Comparison of ENCODE assay signal across 19 cellular contexts in the genomic region with DNA sequence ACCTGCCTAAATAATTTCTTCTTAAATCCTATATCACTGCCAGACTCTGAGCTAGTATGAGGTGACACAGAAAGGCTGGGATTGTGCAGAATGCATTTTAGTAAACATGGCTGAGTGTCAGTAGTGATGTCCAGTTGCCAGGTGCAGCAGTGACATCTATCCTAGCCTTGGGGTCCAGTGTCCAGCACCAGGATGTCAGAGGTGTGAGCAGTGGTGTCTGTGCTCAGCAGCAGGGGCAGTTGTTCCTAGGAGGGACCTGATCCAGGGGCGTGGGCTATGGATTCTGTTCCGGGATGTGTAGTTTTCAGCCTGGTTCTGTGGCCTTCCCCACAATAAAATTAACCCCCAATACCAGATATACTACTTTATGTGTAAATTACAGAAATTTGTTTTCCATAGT. TPM values are rescaled to one million over a fixed set of nuclear protein-coding genes. Genes with fewer than 3 reads are reported as not detected.
A peak's percentile ranks its signal among the peaks of the same experiment; 100 is the strongest.
DNase-seq lines count a peak whose midpoint lies in the region; ATAC-seq, FAIRE-seq and TF ChIP-seq lines count a peak whose summit lies in the region.
"Had no signal": no experiment of that assay in that cellular context is flagged by ENCODE, and none has a peak within 500 bp of the region (broad histone marks: within the 10 kb centered on the region; RNA-seq: fewer than 3 reads in every experiment).

No MANE protein-coding gene starts in this region.

- H3K4me1 Mint-ChIP-seq in activated CD8-positive, alpha-beta memory T cell treated with anti-CD3 and anti-CD28 coated beads, Interleukin-2, amount 10 ng/mL, durations not matched to agents 7 days and 5 days = peaks cover 31% of the 10 kb centered on the region
- H3K4me1 Mint-ChIP-seq in immature natural killer cell = peaks cover 40% of the 10 kb centered on the region in 2 donors
- peaks cover 32% of the 10 kb centered on the region for H3K4me1 Mint-ChIP-seq in stimulated activated memory B cell treated with anti-CD40 and anti-IgM and Interleukin-4, amounts not matched to agents 10 μg/mL and 1 μg/mL and 100 μg/mL, for 72 hours

- no peak for DNase-seq in activated CD8-positive, alpha-beta memory T cell treated with anti-CD3 and anti-CD28 coated beads, Interleukin-2, amount 10 ng/mL, durations not matched to agents 7 days and 5 days
- DNase-seq in activated CD8-positive, alpha-beta memory T cell treated with anti-CD3 and anti-CD28 coated beads, Interleukin-2, amount 50 U/mL, for 48 hours = no peak
- DNase-seq in GM12892 (ENCODE audit: insufficient read length) (no peak), immature natural killer cell (peak in 2 of 3 donors; percentile 21 to 34), germinal center (ENCODE audit: low spot score) (no peak), NAMALWA (ENCODE audit: low spot score) (no peak)
- DNase-seq: 8988T, DMS79, HCEC 1CT, NCI-H1105 treated with DMSO at 0.1 percent for 48 hours, NCI-H1694 treated with DMSO at 0.1 percent for 48 hours, NCI-H510A, NCI-H774 had no signal

- H3K27me3 Mint-ChIP-seq in activated CD8-positive, alpha-beta memory T cell treated with anti-CD3 and anti-CD28 coated beads, Interleukin-2, amount 10 ng/mL, durations not matched to agents 7 days and 5 days = no peaks in the 10 kb centered on the region
- peaks cover 47 to 58% (median 51%) of the 10 kb centered on the region in 3 donors for H3K27me3 Mint-ChIP-seq in immature natural killer cell (ENCODE audit: low read depth in 3 of 3)
- no peaks in the 10 kb centered on the region for H3K27me3 Mint-ChIP-seq in stimulated activated memory B cell treated with anti-CD40 and anti-IgM and Interleukin-4, amounts not matched to agents 10 μg/mL and 1 μg/mL and 100 μg/mL, for 72 hours

- CTCF ChIA-PET in activated CD8-positive, alpha-beta memory T cell treated with anti-CD3 and anti-CD28 coated beads, Interleukin-2, amount 10 ng/mL, durations not matched to agents 7 days and 5 days (lab: Charles Lee) = no interaction called here

- no peak overlapping the region for H3K27ac Mint-ChIP-seq in activated CD8-positive, alpha-beta memory T cell treated with anti-CD3 and anti-CD28 coated beads, Interleukin-2, amount 10 ng/mL, durations not matched to agents 7 days and 5 days
- H3K27ac Mint-ChIP-seq in immature natural killer cell = peak overlapping the region in 4 of 6 donors; percentile 2 to 81 (median 66)
- no peak overlapping the region for H3K27ac Mint-ChIP-seq in stimulated activated memory B cell treated with anti-CD40 and anti-IgM and Interleukin-4, amounts not matched to agents 10 μg/mL and 1 μg/mL and 100 μg/mL, for 72 hours
- H3K27ac Mint-ChIP-seq: GM23338 had no signal

- peaks cover 5% of the 10 kb centered on the region for H3K9me3 Mint-ChIP-seq in activated CD8-positive, alpha-beta memory T cell treated with anti-CD3 and anti-CD28 coated beads, Interleukin-2, amount 10 ng/mL, durations not matched to agents 7 days and 5 days (ENCODE audit: low read depth)
- H3K9me3 Mint-ChIP-seq in immature natural killer cell = peaks cover 8 to 28% (median 18%) of the 10 kb centered on the region in 6 donors
- H3K9me3 Mint-ChIP-seq in stimulated activated memory B cell treated with anti-CD40 and anti-IgM and Interleukin-4, amounts not matched to agents 10 μg/mL and 1 μg/mL and 100 μg/mL, for 72 hours = peaks cover 9% of the 10 kb centered on the region

- peaks cover 39% of the 10 kb centered on the region for H3K36me3 Mint-ChIP-seq in activated CD8-positive, alpha-beta memory T cell treated with anti-CD3 and anti-CD28 coated beads, Interleukin-2, amount 10 ng/mL, durations not matched to agents 7 days and 5 days
- H3K36me3 Mint-ChIP-seq in immature natural killer cell = peaks cover 32 to 38% (median 33%) of the 10 kb centered on the region in 3 donors
- H3K36me3 Mint-ChIP-seq in stimulated activated memory B cell treated with anti-CD40 and anti-IgM and Interleukin-4, amounts not matched to agents 10 μg/mL and 1 μg/mL and 100 μg/mL, for 72 hours = peaks cover 53% of the 10 kb centered on the region

- peak; percentile 10 for ATAC-seq in activated CD8-positive, alpha-beta memory T cell treated with anti-CD3 and anti-CD28 coated beads, Interleukin-2, amount 10 ng/mL, durations not matched to agents 7 days and 5 days
- ATAC-seq in stimulated activated memory B cell treated with anti-CD40 and anti-IgM and Interleukin-4, amounts not matched to agents 10 μg/mL and 1 μg/mL and 100 μg/mL, for 72 hours = peak; percentile 3
- ATAC-seq in GM19035 (IDR thresholded peaks at IDR 0.05; ENCODE audit: unreplicated experiment) = no peak
- ATAC-seq: GM23338, Right ventricle myocardium inferior had no signal

- no peak overlapping the region for H3K4me3 Mint-ChIP-seq in activated CD8-positive, alpha-beta memory T cell treated with anti-CD3 and anti-CD28 coated beads, Interleukin-2, amount 10 ng/mL, durations not matched to agents 7 days and 5 days
- H3K4me3 Mint-ChIP-seq in immature natural killer cell = no peak overlapping the region
- peak overlapping the region; percentile 21 for H3K4me3 Mint-ChIP-seq in stimulated activated memory B cell treated with anti-CD40 and anti-IgM and Interleukin-4, amounts not matched to agents 10 μg/mL and 1 μg/mL and 100 μg/mL, for 72 hours
- H3K4me3 Mint-ChIP-seq: GM23338 had no signal

- peak; percentile 46; the same call in 1 of the 2 replicates for TF ChIP-seq POLR2A in GM12892 (IDR thresholded peaks at IDR 0.05; ENCODE audit: low read depth, low read length)

- peak; percentile 72 for FAIRE-seq in GM12892 (lab: Jason Lieb, UNC)
- FAIRE-seq: D721Med, RCC 7860 had no signal

RNA-seq across cellular contexts. Expression of a gene that starts 6.0 kb away (rescaled TPM):
- 1,000 to 10,000 TPM; 1,097 to 1,393 TPM for total RNA-seq in activated CD8-positive, alpha-beta memory T cell treated with anti-CD3 and anti-CD28 coated beads, Interleukin-2, amount 10 ng/mL, durations not matched to agents 7 days and 5 days
- polyA plus RNA-seq in GM12892 (2012; ENCODE audit: missing spikeins) = 671 TPM
- 1,000 to 10,000 TPM; 2,339 to 4,766 (median 4,197) TPM for polyA plus RNA-seq in immature natural killer cell

Comparison
In these comparisons a context has a peak if more than half of its experiments do, and no peak if none do; other contexts are left out.
1. DNase-seq: peak in immature natural killer cell (2 of 3); none in activated CD8-positive, alpha-beta memory T cell treated with anti-CD3 and anti-CD28 coated beads, Interleukin-2, amount 10 ng/mL, durations not matched to agents 7 days and 5 days (single experiment), activated CD8-positive, alpha-beta memory T cell treated with anti-CD3 and anti-CD28 coated beads, Interleukin-2, amount 50 U/mL, for 48 hours (single experiment), GM12892 (single experiment), germinal center (single experiment) and NAMALWA (single experiment).
2. H3K27ac Mint-ChIP-seq: peak in immature natural killer cell (4 of 6); none in activated CD8-positive, alpha-beta memory T cell treated with anti-CD3 and anti-CD28 coated beads, Interleukin-2, amount 10 ng/mL, durations not matched to agents 7 days and 5 days (single experiment) and stimulated activated memory B cell treated with anti-CD40 and anti-IgM and Interleukin-4, amounts not matched to agents 10 μg/mL and 1 μg/mL and 100 μg/mL, for 72 hours (single experiment).